Comparison of ENCODE assay signal across 15 cellular contexts in the genomic region with DNA sequence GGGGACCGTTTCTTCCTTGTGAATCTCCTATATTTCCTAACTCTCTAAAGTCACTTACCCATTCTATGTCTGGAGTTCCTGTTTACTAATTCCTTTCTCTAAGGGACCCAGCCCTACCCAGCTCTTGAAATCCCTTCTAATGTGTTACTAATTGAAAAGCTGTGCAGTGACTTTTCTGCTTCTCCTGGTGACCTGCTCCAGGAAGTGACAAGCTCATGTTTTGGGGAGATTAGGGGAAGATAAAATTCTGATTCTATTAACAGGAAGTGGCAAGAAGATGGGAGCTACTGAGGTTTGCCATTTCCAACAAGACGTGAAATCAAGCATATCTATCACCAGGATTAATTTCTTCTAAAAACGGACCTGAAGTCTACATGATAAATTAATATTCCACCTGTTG. TPM values are rescaled to one million over a fixed set of nuclear protein-coding genes. Genes with fewer than 3 reads are reported as not detected.
DNase-seq lines count a peak whose midpoint lies in the region; ATAC-seq and TF ChIP-seq lines count a peak whose summit lies in the region.
"Had no signal": no experiment of that assay in that cellular context is flagged by ENCODE, and none has a peak within 500 bp of the region (broad histone marks: within the 10 kb centered on the region; RNA-seq: fewer than 3 reads in every experiment).

No MANE protein-coding gene starts in this region.

- POLR2A ChIA-PET in activated CD4-positive, alpha-beta T cell treated with anti-CD3 and anti-CD28 coated beads for 36 hours (lab: Charles Lee) = no interaction called here

- TF ChIP-seq CTCF in Loucy (conservative IDR thresholded peaks at IDR 0.05; ENCODE audit: low read length) (no peak), hepatocyte (IDR thresholded peaks at IDR 0.05; ENCODE audit: poor library complexity) (no peak)

- no peak overlapping the region for H3K4me3 Mint-ChIP-seq in activated CD4-positive, alpha-beta T cell treated with anti-CD3 and anti-CD28 coated beads for 36 hours
- peak overlapping the region; percentile 63 for H3K4me3 Mint-ChIP-seq in activated T-helper 1 cell treated with anti-CD3 and anti-CD28 coated beads, Interleukin-12 subunit alpha, Interleukin-12 subunit beta, Interleukin-2, Interleukin-4 antibody, amounts not matched to agents 30 ng/mL and 10 ng/mL and 1 ng/mL, durations not matched to agents 14 hours and 24 hours and 36 hours
- H3K4me3 Mint-ChIP-seq: mesothelial cell of epicardium had no signal

- H3K36me3 Mint-ChIP-seq in activated CD4-positive, alpha-beta T cell treated with anti-CD3 and anti-CD28 coated beads for 36 hours (ENCODE audit: low read depth) = peaks cover 4% of the 10 kb centered on the region
- peaks cover 7% of the 10 kb centered on the region for H3K36me3 Mint-ChIP-seq in activated T-helper 1 cell treated with anti-CD3 and anti-CD28 coated beads, Interleukin-12 subunit alpha, Interleukin-12 subunit beta, Interleukin-2, Interleukin-4 antibody, amounts not matched to agents 30 ng/mL and 10 ng/mL and 1 ng/mL, durations not matched to agents 14 hours and 24 hours and 36 hours (ENCODE audit: low read depth)
- H3K36me3 Mint-ChIP-seq: mesothelial cell of epicardium had no signal

- no peaks in the 10 kb centered on the region for H3K27me3 Mint-ChIP-seq in activated CD4-positive, alpha-beta T cell treated with anti-CD3 and anti-CD28 coated beads for 36 hours
- no peaks in the 10 kb centered on the region for H3K27me3 Mint-ChIP-seq in activated T-helper 1 cell treated with anti-CD3 and anti-CD28 coated beads, Interleukin-12 subunit alpha, Interleukin-12 subunit beta, Interleukin-2, Interleukin-4 antibody, amounts not matched to agents 30 ng/mL and 10 ng/mL and 1 ng/mL, durations not matched to agents 14 hours and 24 hours and 36 hours (ENCODE audit: insufficient read depth)

- CTCF ChIA-PET in activated CD4-positive, alpha-beta T cell treated with anti-CD3 and anti-CD28 coated beads for 36 hours (lab: Charles Lee) = interaction anchor here (0.9 to 2.1 kb wide), 4 partner anchors 9 to 53 kb away, joined by 4 to 9 read pairs (median 4); no protein-coding TSS in a partner anchor

- DNase-seq in activated CD4-positive, alpha-beta T cell treated with anti-CD3 and anti-CD28 coated beads for 36 hours = no peak
- DNase-seq in activated CD4-positive, alpha-beta T cell treated with anti-CD3 and anti-CD28 coated beads, Interleukin-2, amount 50 U/mL, for 48 hours = no peak
- DNase-seq in activated T-helper 1 cell treated with anti-CD3 and anti-CD28 coated beads, Interleukin-12 subunit alpha, Interleukin-12 subunit beta, Interleukin-2, Interleukin-4 antibody, amounts not matched to agents 30 ng/mL and 10 ng/mL and 1 ng/mL, durations not matched to agents 14 hours and 24 hours and 36 hours (ENCODE audit: low spot score) = no peak
- DNase-seq in cerebellar nuclear complex (lab: John Stamatoyannopoulos, UW) (no peak), hepatocyte (ENCODE audit: low spot score) (no peak), AG08396 (ENCODE audit: low spot score) (no peak)
- DNase-seq: dermis blood vessel endothelial cell, NCI-H1436 treated with DMSO at 0.1 percent for 48 hours, NCI-H510A, posterior cingulate gyrus had no signal

- H3K79me2 ChIP-seq in Loucy (ENCODE audit: insufficient read depth, low read length) (peaks cover 9% of the 10 kb centered on the region), hepatocyte (no peaks in the 10 kb centered on the region)

- H3K4me2 ChIP-seq in Loucy (ENCODE audit: low read depth, low read length, poor library complexity, severe bottlenecking) = peak overlapping the region; percentile 44
- H3K4me2 ChIP-seq in hepatocyte = no peak overlapping the region

- peaks cover 3% of the 10 kb centered on the region for H3K9me3 Mint-ChIP-seq in activated CD4-positive, alpha-beta T cell treated with anti-CD3 and anti-CD28 coated beads for 36 hours (ENCODE audit: low read depth)
- H3K9me3 Mint-ChIP-seq in activated T-helper 1 cell treated with anti-CD3 and anti-CD28 coated beads, Interleukin-12 subunit alpha, Interleukin-12 subunit beta, Interleukin-2, Interleukin-4 antibody, amounts not matched to agents 30 ng/mL and 10 ng/mL and 1 ng/mL, durations not matched to agents 14 hours and 24 hours and 36 hours = peaks cover 13% of the 10 kb centered on the region
- H3K9me3 Mint-ChIP-seq: mesothelial cell of epicardium had no signal

- peaks cover 55% of the 10 kb centered on the region for H3K4me1 Mint-ChIP-seq in activated CD4-positive, alpha-beta T cell treated with anti-CD3 and anti-CD28 coated beads for 36 hours
- H3K4me1 Mint-ChIP-seq in activated T-helper 1 cell treated with anti-CD3 and anti-CD28 coated beads, Interleukin-12 subunit alpha, Interleukin-12 subunit beta, Interleukin-2, Interleukin-4 antibody, amounts not matched to agents 30 ng/mL and 10 ng/mL and 1 ng/mL, durations not matched to agents 14 hours and 24 hours and 36 hours (ENCODE audit: low read depth) = peaks cover 72% of the 10 kb centered on the region
- H3K4me1 Mint-ChIP-seq: mesothelial cell of epicardium had no signal

- no peaks in the 10 kb centered on the region for H3K27me3 ChIP-seq in Loucy (ENCODE audit: insufficient read depth, low read length, poor library complexity, severe bottlenecking)
- H3K27me3 ChIP-seq in muscle layer of duodenum (ENCODE audit: low read depth, low read length) = no peaks in the 10 kb centered on the region
- H3K27me3 ChIP-seq in hepatocyte = no peaks in the 10 kb centered on the region
- H3K27me3 ChIP-seq: ascending aorta, tibial nerve had no signal

- H3K4me3 ChIP-seq in Loucy (ENCODE audit: low read length, poor library complexity, severe bottlenecking) (peak overlapping the region; percentile 12), muscle layer of duodenum (ENCODE audit: low read depth in 1 of 2, low read length in 2 of 2) (no peak overlapping the region), hepatocyte (no peak overlapping the region)
- H3K4me3 ChIP-seq: ascending aorta, tibial nerve had no signal

- H3K36me3 ChIP-seq in Loucy (ENCODE audit: insufficient read depth, low read length) (no peaks in the 10 kb centered on the region), muscle layer of duodenum (ENCODE audit: control insufficient read depth in 1 of 2, insufficient read depth in 2 of 2, low read length in 2 of 2) (no peaks in the 10 kb centered on the region), hepatocyte (replicated peaks; ENCODE audit: insufficient read depth, low read depth) (no peaks in the 10 kb centered on the region)
- H3K36me3 ChIP-seq: ascending aorta, tibial nerve had no signal

- no peaks in the 10 kb centered on the region for H3K9me2 ChIP-seq in Loucy (replicated peaks; ENCODE audit: low read depth, low read length)
- no peaks in the 10 kb centered on the region for H3K9me2 ChIP-seq in hepatocyte (replicated peaks; ENCODE audit: insufficient read depth)

- peak overlapping the region; percentile 2 for H3K27ac ChIP-seq in muscle layer of duodenum (ENCODE audit: low read length)
- no peak overlapping the region for H3K27ac ChIP-seq in hepatocyte
- H3K27ac ChIP-seq: ascending aorta, tibial nerve had no signal

- H3K9me3 ChIP-seq in Loucy (ENCODE audit: insufficient read depth, low read depth, low read length) (no peaks in the 10 kb centered on the region), muscle layer of duodenum (ENCODE audit: control insufficient read depth in 1 of 2, low read length in 2 of 2) (no peaks in the 10 kb centered on the region), hepatocyte (ENCODE audit: low read depth) (no peaks in the 10 kb centered on the region)
- H3K9me3 ChIP-seq: ascending aorta, tibial nerve had no signal

- 0 out of 2 replicates have a peak, but pooled peaks cover 3% of the 10 kb centered on the region for H3F3A ChIP-seq in Loucy (ENCODE audit: low read depth)

- intact Hi-C loops in activated CD4-positive, alpha-beta T cell treated with anti-CD3 and anti-CD28 coated beads for 36 hours (cut with DNase I, micrococcal nuclease) = no loop called here
- intact Hi-C loops in activated T-helper 1 cell treated with anti-CD3 and anti-CD28 coated beads, Interleukin-12 subunit alpha, Interleukin-12 subunit beta, Interleukin-2, Interleukin-4 antibody, amounts not matched to agents 30 ng/mL and 10 ng/mL and 1 ng/mL, durations not matched to agents 14 hours and 24 hours and 36 hours (cut with micrococcal nuclease) = loop anchor here (1.0 kb wide), 1 partner anchor 9 kb away; no protein-coding TSS in a partner anchor

- no peaks in the 10 kb centered on the region for H4K20me1 ChIP-seq in Loucy (ENCODE audit: insufficient read depth, low read length, poor library complexity, severe bottlenecking)
- no peaks in the 10 kb centered on the region for H4K20me1 ChIP-seq in hepatocyte (ENCODE audit: insufficient read depth, poor library complexity, severe bottlenecking)

- H3K9ac ChIP-seq in Loucy (ENCODE audit: low read depth, low read length, poor library complexity, severe bottlenecking) = no peak overlapping the region

- H3K27ac Mint-ChIP-seq in activated CD4-positive, alpha-beta T cell treated with anti-CD3 and anti-CD28 coated beads for 36 hours = peak overlapping the region; percentile 56
- H3K27ac Mint-ChIP-seq in activated T-helper 1 cell treated with anti-CD3 and anti-CD28 coated beads, Interleukin-12 subunit alpha, Interleukin-12 subunit beta, Interleukin-2, Interleukin-4 antibody, amounts not matched to agents 30 ng/mL and 10 ng/mL and 1 ng/mL, durations not matched to agents 14 hours and 24 hours and 36 hours = peak overlapping the region; percentile 92
- H3K27ac Mint-ChIP-seq: mesothelial cell of epicardium had no signal

- WGBS in hepatocyte (ENCODE audit: low lambda C conversion rate, missing lambda C conversion rate) = 78% methylated on average over 3 of the region's 3 CpGs

- H2AFZ ChIP-seq in Loucy (ENCODE audit: low read length) (no peak overlapping the region), hepatocyte (no peak overlapping the region)

- peaks cover 56% of the 10 kb centered on the region for H3K4me1 ChIP-seq in Loucy (ENCODE audit: insufficient read depth, low read length, poor library complexity, severe bottlenecking)
- H3K4me1 ChIP-seq in muscle layer of duodenum (ENCODE audit: control insufficient read depth in 1 of 2, insufficient read depth in 2 of 2, low read length in 2 of 2) = no peaks in the 10 kb centered on the region
- H3K4me1 ChIP-seq in hepatocyte (ENCODE audit: insufficient read depth) = no peaks in the 10 kb centered on the region
- H3K4me1 ChIP-seq: ascending aorta, tibial nerve had no signal

- ATAC-seq in activated CD4-positive, alpha-beta T cell treated with anti-CD3 and anti-CD28 coated beads for 36 hours = no peak

RNA-seq across cellular contexts. Expression of a gene that starts 4.1 kb away (rescaled TPM):
- total RNA-seq in activated CD4-positive, alpha-beta T cell treated with anti-CD3 and anti-CD28 coated beads for 36 hours = 10 to 100 TPM; 39.8 to 43.5 TPM
- total RNA-seq in activated T-helper 1 cell treated with anti-CD3 and anti-CD28 coated beads, Interleukin-12 subunit alpha, Interleukin-12 subunit beta, Interleukin-2, Interleukin-4 antibody, amounts not matched to agents 30 ng/mL and 10 ng/mL and 1 ng/mL, durations not matched to agents 14 hours and 24 hours and 36 hours = 115 and 119 TPM in 2 replicates
- total RNA-seq in hepatocyte = 1.2 and 1.7 TPM in 2 replicates
- 0.51 and 0.82 TPM in 2 replicates for polyA plus RNA-seq in hepatocyte
- total RNA-seq: dermis blood vessel endothelial cell had no signal

Comparison
In these comparisons a context has a peak if more than half of its experiments do, and no peak if none do; other contexts are left out.
1. RNA of a gene that starts 4.1 kb away (total RNA-seq): 115 to 119 TPM in activated T-helper 1 cell treated with anti-CD3 and anti-CD28 coated beads, Interleukin-12 subunit alpha, Interleukin-12 subunit beta, Interleukin-2, Interleukin-4 antibody, amounts not matched to agents 30 ng/mL and 10 ng/mL and 1 ng/mL, durations not matched to agents 14 hours and 24 hours and 36 hours and 39.8 to 43.5 TPM in activated CD4-positive, alpha-beta T cell treated with anti-CD3 and anti-CD28 coated beads for 36 hours; 1.2 to 1.7 TPM in hepatocyte; every median in the first group is over 10 times any median in the second.